In the genomic region with DNA sequence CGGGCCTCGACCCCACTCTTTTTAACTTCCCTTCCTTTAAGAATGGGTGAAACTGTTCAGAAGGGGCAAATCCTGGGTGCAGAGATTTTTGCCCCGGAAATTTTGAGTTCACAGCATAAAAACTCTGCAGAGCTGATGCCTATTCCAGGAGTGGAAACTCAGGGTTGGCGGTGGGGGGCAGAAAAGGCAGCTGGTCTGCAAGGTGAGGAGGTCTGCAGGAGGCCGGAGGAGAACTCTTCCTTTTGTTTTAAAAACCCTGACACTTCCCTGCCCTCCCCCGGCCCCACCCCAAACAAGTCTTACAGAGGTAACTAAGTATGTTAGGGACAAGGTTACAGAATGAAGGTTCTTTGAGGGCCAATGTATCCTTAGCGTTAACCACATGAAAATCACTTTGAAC, we compare ENCODE assay signal across 11 cellular contexts.
DNase-seq lines count a peak whose midpoint lies in the region; ATAC-seq, FAIRE-seq and TF ChIP-seq lines count a peak whose summit lies in the region.
"Had no signal": no experiment of that assay in that cellular context is flagged by ENCODE, and none has a peak within 500 bp of the region (broad histone marks: within the 10 kb centered on the region; RNA-seq: fewer than 3 reads in every experiment).

No MANE protein-coding gene starts in this region.

- H4K91ac ChIP-seq in H1 (replicated peaks; ENCODE audit: insufficient read length, low read length), result no peak overlapping the region

- no peak overlapping the region for H2BK12ac ChIP-seq in H1 (ENCODE audit: low read depth, low read length)

- H3K4ac ChIP-seq in H1 (replicated peaks; ENCODE audit: insufficient read length, low read depth, low read length), result no peak overlapping the region

- no peak overlapping the region for H3K4me3 Mint-ChIP-seq in MCF 10A (ENCODE audit: unreplicated experiment)
- H3K4me3 Mint-ChIP-seq: activated naive CD8-positive, alpha-beta T cell treated with anti-CD3 and anti-CD28 coated beads for 36 hours had no signal

- no peaks in the 10 kb centered on the region for H3K36me3 Mint-ChIP-seq in MCF 10A (ENCODE audit: insufficient read depth, unreplicated experiment)
- H3K36me3 Mint-ChIP-seq: activated naive CD8-positive, alpha-beta T cell treated with anti-CD3 and anti-CD28 coated beads for 36 hours had no signal

- no peak overlapping the region for H3K23ac ChIP-seq in H1 (ENCODE audit: insufficient read length)

- no peak for TF ChIP-seq RAD21 in H1 (IDR thresholded peaks at IDR 0.05 in 1 of 2, conservative IDR thresholded peaks at IDR 0.05 in 1 of 2; ENCODE audit: low read depth in 2 of 2, low read length in 2 of 2)

- no peaks in the 10 kb centered on the region for H3K4me1 ChIP-seq in breast epithelium
- peaks cover 0 to 8% (median 6%) of the 10 kb centered on the region in 4 experiments; a peak in 4 of 7 replicates for H3K4me1 ChIP-seq in H1 (replicated peaks in 1 of 4; ENCODE audit: control insufficient read depth in 3 of 4, insufficient read depth in 4 of 4, low read length in 3 of 4)
- peaks cover 14% of the 10 kb centered on the region for H3K4me1 ChIP-seq in muscle layer of colon (ENCODE audit: insufficient read depth, low read length)
- H3K4me1 ChIP-seq in upper lobe of right lung, result peaks cover 16% of the 10 kb centered on the region

- ATAC-seq in upper lobe of right lung (no peak), GM21825 (IDR thresholded peaks at IDR 0.05; ENCODE audit: unreplicated experiment) (no peak), GM21367 (IDR thresholded peaks at IDR 0.05; ENCODE audit: unreplicated experiment) (no peak)

- no peaks in the 10 kb centered on the region for H3K4me1 Mint-ChIP-seq in MCF 10A (ENCODE audit: insufficient read depth, unreplicated experiment)

- H3K14ac ChIP-seq in H1 (ENCODE audit: insufficient read length), result no peak overlapping the region

- H2BK120ac ChIP-seq in H1 (replicated peaks; ENCODE audit: low read depth, low read length), result no peak overlapping the region

- H4K20me1 ChIP-seq in H1 (replicated peaks in 1 of 2; ENCODE audit: control insufficient read depth in 1 of 2, insufficient read depth in 2 of 2, low read length in 2 of 2), result peaks cover 0 to 2% of the 10 kb centered on the region in 2 experiments

- no peak overlapping the region for H2BK15ac ChIP-seq in H1 (ENCODE audit: low read length)

- H2BK20ac ChIP-seq in H1 (ENCODE audit: low read length), result no peak overlapping the region

- no peaks in the 10 kb centered on the region for H3K27me3 ChIP-seq in breast epithelium
- peaks cover 28 to 69% (median 52%) of the 10 kb centered on the region in 4 experiments for H3K27me3 ChIP-seq in H1 (replicated peaks in 1 of 4; ENCODE audit: control insufficient read depth in 3 of 4, extremely low read depth in 1 of 4, insufficient read depth in 3 of 4, low read length in 3 of 4)
- H3K27me3 ChIP-seq in muscle layer of colon (ENCODE audit: control insufficient read depth in 1 of 2, insufficient read depth in 2 of 2, low read length in 2 of 2), result no peaks in the 10 kb centered on the region
- peaks cover 10% of the 10 kb centered on the region for H3K27me3 ChIP-seq in upper lobe of right lung

- H2AFZ ChIP-seq in H1 (ENCODE audit: low read length), result no peak overlapping the region

- CTCF ChIA-PET in MCF 10A (lab: Yijun Ruan, JAX) (no interaction called here), H1 (lab: Charles Lee; ENCODE audit: partially characterized antibody) (interaction anchor here (0.6 to 1.6 kb wide), 4 partner anchors 17 to 293 kb away, joined by 3 to 4 read pairs (median 4); no protein-coding TSS in a partner anchor)

- no peak for FAIRE-seq in H1 (lab: Jason Lieb, UNC)

- H3K4me2 ChIP-seq in H1 (ENCODE audit: insufficient read depth in 1 of 2, low read depth in 2 of 2, low read length in 2 of 2), result peak overlapping the region; percentile 82 to 91

- no peak overlapping the region for H3K56ac ChIP-seq in H1 (replicated peaks; ENCODE audit: insufficient read length, low read depth, low read length)

- H3K9ac ChIP-seq in H1 (replicated peaks in 1 of 4; ENCODE audit: extremely low read depth in 1 of 4, low read depth in 3 of 4, low read length in 3 of 4) (no peak overlapping the region), muscle layer of colon (ENCODE audit: low read length) (peak overlapping the region; percentile 12)

- H3K27ac ChIP-seq in breast epithelium (peak overlapping the region; percentile 11 to 48), H1 (ENCODE audit: low read depth, low read length) (no peak overlapping the region), muscle layer of colon (ENCODE audit: low read depth, low read length) (no peak overlapping the region), upper lobe of right lung (peak overlapping the region; percentile 14)

- H3K9me3 Mint-ChIP-seq in MCF 10A (ENCODE audit: unreplicated experiment), result no peaks in the 10 kb centered on the region
- H3K9me3 Mint-ChIP-seq: activated naive CD8-positive, alpha-beta T cell treated with anti-CD3 and anti-CD28 coated beads for 36 hours had no signal

- H3K27ac Mint-ChIP-seq in MCF 10A (ENCODE audit: low read depth, unreplicated experiment), result no peak overlapping the region
- H3K27ac Mint-ChIP-seq: activated naive CD8-positive, alpha-beta T cell treated with anti-CD3 and anti-CD28 coated beads for 36 hours had no signal

- no peak for DNase-seq in breast epithelium (ENCODE audit: low spot score in 2 of 2)
- DNase-seq in MCF 10A (ENCODE audit: unreplicated experiment), result no peak
- peak in 1 of 2 experiments; percentile 47 for DNase-seq in H1 (ENCODE audit: low read depth in 1 of 2, low spot score in 2 of 2)
- DNase-seq in upper lobe of right lung, result no peak
- DNase-seq in NCI-H1048 (lab: John Stamatoyannopoulos, UW), result no peak
- DNase-seq: 8988T; activated naive CD8-positive, alpha-beta T cell treated with anti-CD3 and anti-CD28 coated beads for 36 hours; OCI-M1 had no signal

- TF ChIP-seq EP300 in H1 (IDR thresholded peaks at IDR 0.05; ENCODE audit: borderline replicate concordance in 1 of 2, low read depth in 2 of 2, low read length in 2 of 2), result no peak

- no peaks in the 10 kb centered on the region for H3K79me2 ChIP-seq in H1 (ENCODE audit: control insufficient read depth in 1 of 2, insufficient read depth in 2 of 2, low read length in 2 of 2)

- H2AK5ac ChIP-seq in H1 (ENCODE audit: low read depth, low read length), result no peak overlapping the region

- peaks cover 8% of the 10 kb centered on the region; the same call in 1 of the 2 replicates for H3K23me2 ChIP-seq in H1 (ENCODE audit: low read depth, low read length)

- H4K8ac ChIP-seq in H1 (ENCODE audit: extremely low read depth, insufficient read depth, low read length), result no peak overlapping the region

- POLR2A ChIA-PET in MCF 10A (lab: Yijun Ruan, JAX) (no interaction called here), H1 (lab: Charles Lee; ENCODE audit: partially characterized antibody) (no interaction called here)

- no peak for TF ChIP-seq CTCF in breast epithelium (IDR thresholded peaks at IDR 0.05)
- TF ChIP-seq CTCF in MCF 10A (IDR thresholded peaks at IDR 0.05; ENCODE audit: unreplicated experiment), result no peak
- TF ChIP-seq CTCF in H1 (IDR thresholded peaks at IDR 0.05; ENCODE audit: control extremely low read depth in 1 of 3, insufficient read depth in 1 of 3, low read depth in 1 of 3, low read length in 3 of 3), result no peak
- TF ChIP-seq CTCF in upper lobe of right lung (IDR thresholded peaks at IDR 0.05), result no peak

- intact Hi-C loops in breast epithelium (cut with DNase I; ENCODE audit: low total_unique reads), result no loop called here
- intact Hi-C loops in MCF 10A (cut with micrococcal nuclease), result no loop called here
- intact Hi-C loops in upper lobe of right lung (cut with DNase I), result no loop called here

- H3K18ac ChIP-seq in H1 (ENCODE audit: extremely low read depth, low read length), result no peak overlapping the region

- WGBS in H1 (ENCODE audit: extremely low coverage in 1 of 2, insufficient coverage in 1 of 2, insufficient read length in 1 of 2, insufficient replicate concordance in 2 of 2, low coverage in 1 of 2, low lambda C conversion rate in 2 of 2, missing lambda C conversion rate in 1 of 2), 2 experiments, result 12% methylated on average over 7 of the region's 7 CpGs; no CpG with 5 or more reads in 1 of the 2 experiments

- TF ChIP-seq POLR2A in breast epithelium (IDR thresholded peaks at IDR 0.05) (no peak), H1 (IDR thresholded peaks at IDR 0.05; ENCODE audit: control extremely low read depth in 1 of 2, low read depth in 2 of 2, low read length in 2 of 2) (no peak)

- BruUV-seq in MCF 10A (replicated peaks; lab: Mats Ljungman, UMichigan), result no TSS peak

- H3K27me3 Mint-ChIP-seq in MCF 10A (ENCODE audit: insufficient read depth, unreplicated experiment), result no peaks in the 10 kb centered on the region

- no peak overlapping the region for H4K5ac ChIP-seq in H1 (ENCODE audit: insufficient read length, low read depth, low read length)

- no peak overlapping the region for H2BK5ac ChIP-seq in H1 (ENCODE audit: low read depth, low read length)

- H3K9me3 ChIP-seq in breast epithelium, result no peaks in the 10 kb centered on the region
- H3K9me3 ChIP-seq in H1 (ENCODE audit: insufficient read depth in 2 of 2, low read depth in 1 of 2, low read length in 1 of 2), result no peaks in the 10 kb centered on the region
- no peaks in the 10 kb centered on the region for H3K9me3 ChIP-seq in muscle layer of colon (ENCODE audit: low read length)
- no peaks in the 10 kb centered on the region for H3K9me3 ChIP-seq in upper lobe of right lung

- no peaks in the 10 kb centered on the region for H3K79me1 ChIP-seq in H1 (ENCODE audit: low read depth, low read length)

- H3K36me3 ChIP-seq in breast epithelium (no peaks in the 10 kb centered on the region), H1 (ENCODE audit: control insufficient read depth in 2 of 4, insufficient read depth in 4 of 4, low read length in 3 of 4) (0 out of 8 replicates have a peak, but pooled peaks cover 0 to 2% (median 0%) of the 10 kb centered on the region in 4 experiments), muscle layer of colon (ENCODE audit: insufficient read depth, low read length) (no peaks in the 10 kb centered on the region), upper lobe of right lung (no peaks in the 10 kb centered on the region)

- H3K4me3 ChIP-seq in breast epithelium (peak overlapping the region in 2 of 3 donors; percentile 15 to 44), H1 (ENCODE audit: extremely low read depth in 1 of 4, insufficient read depth in 2 of 4, low read depth in 3 of 4, low read length in 4 of 4) (peak overlapping the region; percentile 11 to 57 (median 35); a peak in 5 of 8 replicates), muscle layer of colon (ENCODE audit: low read depth in 1 of 2, low read length in 2 of 2) (no peak overlapping the region), upper lobe of right lung (peak overlapping the region; percentile 39)

TF ChIP-seq in H1, 55 proteins besides CTCF, POLR2A, EP300 and RAD21:
- TF ChIP-seq PHF8 (conservative IDR thresholded peaks at IDR 0.05; ENCODE audit: low read depth, low read length), result no peak
- no peak for TF ChIP-seq CBX5 (IDR thresholded peaks at IDR 0.05; ENCODE audit: low read depth, low read length)

Comparison
In these comparisons a context has a peak if more than half of its experiments do, and no peak if none do; other contexts are left out.
1. H3K27ac ChIP-seq: peak in breast epithelium (2 of 2) and upper lobe of right lung (single experiment); none in H1 (single experiment) and muscle layer of colon (single experiment).
2. H3K4me3 ChIP-seq: peak in breast epithelium (2 of 3), H1 (4 of 4) and upper lobe of right lung (single experiment); none in muscle layer of colon (0 of 2).